22 cellular contexts compared by ENCODE assay signal in the genomic region with DNA sequence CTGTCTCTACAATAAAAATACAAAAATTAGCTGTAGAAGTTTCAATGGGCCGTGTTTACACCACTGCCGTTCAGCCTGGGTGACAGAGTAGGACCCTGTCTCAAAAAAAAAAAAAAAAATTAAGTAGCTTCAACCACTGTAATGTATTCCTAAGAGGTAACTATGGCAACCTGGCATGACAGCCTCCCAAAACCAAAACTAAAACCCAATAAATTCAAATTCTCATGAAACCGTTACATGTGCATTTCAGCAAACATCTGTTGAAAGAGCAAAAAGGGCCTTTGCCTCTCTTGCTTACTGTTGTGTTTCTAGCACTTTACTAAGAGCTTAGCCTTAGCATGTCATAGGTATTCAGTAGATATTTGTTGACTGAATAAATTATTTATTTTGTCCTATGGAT. TPM values are rescaled to one million over a fixed set of nuclear protein-coding genes. Genes with fewer than 3 reads are reported as not detected.
DNase-seq lines count a peak whose midpoint lies in the region; ATAC-seq and TF ChIP-seq lines count a peak whose summit lies in the region.
"Had no signal": no experiment of that assay in that cellular context is flagged by ENCODE, and none has a peak within 500 bp of the region (broad histone marks: within the 10 kb centered on the region; RNA-seq: fewer than 3 reads in every experiment).

No MANE protein-coding gene starts in this region.

- TF ChIP-seq POLR2A in thyroid gland (IDR thresholded peaks at IDR 0.05): no peak

- peaks cover 11% of the 10 kb centered on the region for H3K36me3 Mint-ChIP-seq in activated naive CD4-positive, alpha-beta T cell treated with anti-CD3 and anti-CD28 coated beads for 36 hours (ENCODE audit: low read depth)

- ATAC-seq in HG02610 (IDR thresholded peaks at IDR 0.05; ENCODE audit: unreplicated experiment): peak; percentile 61
- peak; percentile 65 for ATAC-seq in HG03442 (IDR thresholded peaks at IDR 0.05; ENCODE audit: unreplicated experiment)
- ATAC-seq in Right ventricle myocardium superior (ENCODE audit: poor library complexity): no peak

- no peak overlapping the region for H4K12ac ChIP-seq in trophoblast cell (ENCODE audit: low read depth, low read length)

- H3K79me1 ChIP-seq in trophoblast cell (ENCODE audit: low read length): no peaks in the 10 kb centered on the region

- no peak overlapping the region for H3K4me3 Mint-ChIP-seq in activated naive CD4-positive, alpha-beta T cell treated with anti-CD3 and anti-CD28 coated beads for 36 hours
- H3K4me3 Mint-ChIP-seq: CD8-positive, alpha-beta memory T cell; HFFc6; mesothelial cell of epicardium had no signal

- no peaks in the 10 kb centered on the region for H3K4me1 Mint-ChIP-seq in activated naive CD4-positive, alpha-beta T cell treated with anti-CD3 and anti-CD28 coated beads for 36 hours (ENCODE audit: low read depth)
- H3K4me1 Mint-ChIP-seq: CD8-positive, alpha-beta memory T cell; mesothelial cell of epicardium had no signal

- H3K27ac ChIP-seq in trophoblast cell (ENCODE audit: low read depth, low read length): no peak overlapping the region
- no peak overlapping the region for H3K27ac ChIP-seq in thyroid gland
- H3K27ac ChIP-seq: 22Rv1, skin epidermis, testis had no signal

- H3K9ac ChIP-seq in trophoblast cell (ENCODE audit: low read length): no peak overlapping the region

- no peak for TF ChIP-seq CTCF in thyroid gland (IDR thresholded peaks at IDR 0.05)

- H2BK5ac ChIP-seq in trophoblast cell (ENCODE audit: low read depth, low read length, poor library complexity): no peak overlapping the region

- no peak overlapping the region for H3K27ac Mint-ChIP-seq in activated naive CD4-positive, alpha-beta T cell treated with anti-CD3 and anti-CD28 coated beads for 36 hours
- H3K27ac Mint-ChIP-seq: HFFc6, mesothelial cell of epicardium had no signal

- H3K36me3 ChIP-seq in trophoblast cell (ENCODE audit: control insufficient read depth in 1 of 2, insufficient read depth in 2 of 2, low read length in 2 of 2): peaks cover 4 to 7% of the 10 kb centered on the region in 2 experiments
- peaks cover 13 to 15% of the 10 kb centered on the region in 2 donors for H3K36me3 ChIP-seq in thyroid gland

- no peak overlapping the region for H3K23ac ChIP-seq in trophoblast cell (ENCODE audit: low read length)

- no peak overlapping the region for H2BK12ac ChIP-seq in trophoblast cell (ENCODE audit: low read length)

- H3K4me1 ChIP-seq in trophoblast cell (ENCODE audit: control insufficient read depth in 1 of 2, insufficient read depth in 2 of 2, low read length in 2 of 2) (no peaks in the 10 kb centered on the region), thyroid gland (no peaks in the 10 kb centered on the region)
- H3K4me1 ChIP-seq: testis had no signal

- H3K27me3 Mint-ChIP-seq in activated naive CD4-positive, alpha-beta T cell treated with anti-CD3 and anti-CD28 coated beads for 36 hours (ENCODE audit: low read depth): no peaks in the 10 kb centered on the region
- H3K27me3 Mint-ChIP-seq: CD8-positive, alpha-beta memory T cell had no signal

- H3K4me3 ChIP-seq in trophoblast cell (ENCODE audit: low read depth, low read length): no peak overlapping the region
- no peak overlapping the region for H3K4me3 ChIP-seq in thyroid gland (replicated peaks in 1 of 3)
- H3K4me3 ChIP-seq: skin epidermis, testis had no signal

- H3K14ac ChIP-seq in trophoblast cell (ENCODE audit: low read length): no peak overlapping the region

- no peak overlapping the region for H4K91ac ChIP-seq in trophoblast cell (ENCODE audit: low read depth, low read length)

- no peak overlapping the region for H3K18ac ChIP-seq in trophoblast cell (ENCODE audit: low read length)

- H3K27me3 ChIP-seq in trophoblast cell (ENCODE audit: insufficient read depth, low read length) (no peaks in the 10 kb centered on the region), thyroid gland (no peaks in the 10 kb centered on the region)
- H3K27me3 ChIP-seq: testis had no signal

- peak; percentile 12 for DNase-seq in DMS53 (lab: John Stamatoyannopoulos, UW)
- no peak for DNase-seq in DMS53 treated with DMSO at 0.1 percent for 48 hours (lab: John Stamatoyannopoulos, UW; ENCODE audit: unreplicated experiment)
- DNase-seq in Right ventricle myocardium superior: no peak
- no peak for DNase-seq in activated naive CD4-positive, alpha-beta T cell treated with anti-CD3 and anti-CD28 coated beads for 36 hours
- no peak for DNase-seq in trophoblast cell
- DNase-seq in thyroid gland: no peak
- DNase-seq: activated CD4-positive, alpha-beta T cell treated with anti-CD3 and anti-CD28 coated beads, Interleukin-2, amount 50 U/mL, for 1 hour; aorta; CD8-positive, alpha-beta memory T cell; HFFc6; NCI-H1048; NCI-H226; RPMI8226; testis had no signal

- H3K79me2 ChIP-seq in trophoblast cell (ENCODE audit: control insufficient read depth, insufficient read depth, low read length, poor library complexity): no peaks in the 10 kb centered on the region

- CTCF ChIA-PET in activated naive CD4-positive, alpha-beta T cell treated with anti-CD3 and anti-CD28 coated beads for 36 hours (lab: Charles Lee): interaction anchor here (0.5 kb wide), 1 partner anchor 140 kb away, joined by 3 read pairs; no protein-coding TSS in a partner anchor

- no peak overlapping the region for H3K4ac ChIP-seq in trophoblast cell (ENCODE audit: low read depth, low read length)

- no CpG with 5 or more reads among the region's 3 CpGs for WGBS in trophoblast cell (ENCODE audit: extremely low coverage, insufficient coverage, insufficient read length)
- 88 to 93% methylated on average over 3 of the region's 3 CpGs for WGBS in thyroid gland, 2 donors

- H2AFZ ChIP-seq in trophoblast cell (ENCODE audit: insufficient read depth, low read length, poor library complexity): no peak overlapping the region

- H3K9me3 Mint-ChIP-seq in activated naive CD4-positive, alpha-beta T cell treated with anti-CD3 and anti-CD28 coated beads for 36 hours: no peaks in the 10 kb centered on the region
- H3K9me3 Mint-ChIP-seq: CD8-positive, alpha-beta memory T cell; HFFc6; mesothelial cell of epicardium had no signal

- no peak overlapping the region for H2BK120ac ChIP-seq in trophoblast cell (ENCODE audit: insufficient read depth, low read length, poor library complexity)

- H3K9me3 ChIP-seq in trophoblast cell (ENCODE audit: insufficient read depth, low read depth, low read length): no peaks in the 10 kb centered on the region
- no peaks in the 10 kb centered on the region for H3K9me3 ChIP-seq in thyroid gland
- H3K9me3 ChIP-seq: testis had no signal

- no peak overlapping the region for H2AK5ac ChIP-seq in trophoblast cell (ENCODE audit: low read length)

- no peak overlapping the region for H4K8ac ChIP-seq in trophoblast cell (ENCODE audit: low read depth, low read length)

- no peak overlapping the region for H3K4me2 ChIP-seq in trophoblast cell (ENCODE audit: low read length)

- intact Hi-C loops in Right ventricle myocardium superior (cut with DNase I) (loop anchor here (10.0 kb wide), 1 partner anchor 84 kb away; no protein-coding TSS in a partner anchor), thyroid gland (cut with DNase I) (no loop called here)
- intact Hi-C loops in activated naive CD4-positive, alpha-beta T cell treated with anti-CD3 and anti-CD28 coated beads for 36 hours (cut with micrococcal nuclease): no loop called here

RNA-seq across cellular contexts. Expression of gene ODR4, which starts 33.5 kb away (rescaled TPM):
- 10.2 TPM for total RNA-seq in Right ventricle myocardium superior
- total RNA-seq in activated naive CD4-positive, alpha-beta T cell treated with anti-CD3 and anti-CD28 coated beads for 36 hours: 10 to 100 TPM; 13.0 to 15.5 TPM
- polyA plus RNA-seq in trophoblast cell (2013): 27.9 and 28.2 TPM in 2 replicates
- 10 to 100 TPM; 25.1 to 35.4 (median 29.9) TPM for total RNA-seq in thyroid gland

RNA-seq across cellular contexts. Expression of gene TPR, which starts 34.0 kb away (rescaled TPM):
- total RNA-seq in Right ventricle myocardium superior (41.4 TPM), thyroid gland (100 to 1,000 TPM in 3 of 4 donors, 10 to 100 TPM in 1; 90.4 to 108 (median 104) TPM)
- 100 to 1,000 TPM; 217 to 226 TPM for total RNA-seq in activated naive CD4-positive, alpha-beta T cell treated with anti-CD3 and anti-CD28 coated beads for 36 hours
- 81.1 and 88.7 TPM in 2 replicates for polyA plus RNA-seq in trophoblast cell (2013)

RNA-seq across cellular contexts. Expression of gene PDC, which starts 51.8 kb away (rescaled TPM):
- total RNA-seq in Right ventricle myocardium superior: not detected
- total RNA-seq in activated naive CD4-positive, alpha-beta T cell treated with anti-CD3 and anti-CD28 coated beads for 36 hours: not detected
- not detected in 2 replicates for polyA plus RNA-seq in trophoblast cell (2013)
- total RNA-seq in thyroid gland: not detected
- total RNA-seq: aorta; CD8-positive, alpha-beta memory T cell; dermis microvascular lymphatic vessel endothelial cell; mesothelial cell of epicardium; omental fat pad; T-helper 2 cell treated with Interferon-gamma antibody and Interleukin-4, amounts not matched to agents 100 ng/mL and 5 ng/mL, for 36 hours had no signal
- polyA plus RNA-seq: aorta; CD8-positive, alpha-beta memory T cell had no signal
